ENCODE assay signal across 32 cellular contexts in genomic region chr14:56975521-56975920, GRCh38.
"Had no signal": no experiment of that assay in that cellular context is flagged by ENCODE, and none has a peak within 500 bp of the region (broad histone marks: within the 10 kb centered on the region; RNA-seq: fewer than 3 reads in every experiment).

No MANE protein-coding gene starts in this region.

- H3K27me3 ChIP-seq: adrenal gland, body of pancreas, colonic mucosa had no signal

- H3K36me3 ChIP-seq: adrenal gland, colonic mucosa, heart left ventricle, WERI-Rb-1 had no signal

- H3K9me3 Mint-ChIP-seq: activated B cell treated with CpG ODN at 0.5 μM for 24 hours; activated CD4-positive, alpha-beta memory T cell treated with anti-CD3 and anti-CD28 coated beads for 36 hours; activated CD4-positive, alpha-beta T cell treated with anti-CD3 and anti-CD28 coated beads, Interleukin-2, amount 10 ng/mL, durations not matched to agents 24 days and 14 days; activated naive CD4-positive, alpha-beta T cell treated with anti-CD3 and anti-CD28 coated beads for 36 hours; activated naive CD8-positive, alpha-beta T cell treated with anti-CD3 and anti-CD28 coated beads for 36 hours; activated naive CD8-positive, alpha-beta T cell treated with anti-CD3 and anti-CD28 coated beads, Interleukin-2, amount 50 U/mL, for 24 hours; activated T-helper 1 cell treated with anti-CD3 and anti-CD28 coated beads, Interleukin-12 subunit alpha, Interleukin-12 subunit beta, Interleukin-2, Interleukin-4 antibody, amounts not matched to agents 30 ng/mL and 10 ng/mL and 1 ng/mL, durations not matched to agents 14 hours and 24 hours and 36 hours; activated T-helper 2 cell treated with anti-CD3 and anti-CD28 coated beads, Interferon-gamma antibody, Interleukin-2, Interleukin-4, amounts not matched to agents 10 μg/mL and 5 μg/mL and 100 μg/mL, durations not matched to agents 14 hours and 24 hours and 36 hours; T-helper 2 cell treated with Interferon-gamma antibody and Interleukin-4, amounts not matched to agents 5 μg/mL and 100 μg/mL, for 36 hours had no signal

- H3K27ac Mint-ChIP-seq: activated B cell treated with CpG ODN at 0.5 μM for 24 hours; activated CD4-positive, alpha-beta T cell treated with anti-CD3 and anti-CD28 coated beads, Interleukin-2, amount 10 ng/mL, durations not matched to agents 24 days and 14 days; activated CD8-positive, alpha-beta memory T cell treated with anti-CD3 and anti-CD28 coated beads, Interleukin-2, amount 10 ng/mL, durations not matched to agents 7 days and 5 days; activated CD8-positive, alpha-beta T cell treated with anti-CD3 and anti-CD28 coated beads, Interleukin-2, amount 10 ng/mL, durations not matched to agents 7 days and 5 days; activated naive CD4-positive, alpha-beta T cell treated with anti-CD3 and anti-CD28 coated beads for 36 hours; activated naive CD4-positive, alpha-beta T cell treated with anti-CD3 and anti-CD28 coated beads, Interleukin-2, amount 50 U/mL, for 24 hours; activated naive CD8-positive, alpha-beta T cell treated with anti-CD3 and anti-CD28 coated beads for 36 hours; activated naive CD8-positive, alpha-beta T cell treated with anti-CD3 and anti-CD28 coated beads, Interleukin-2, amount 50 U/mL, for 24 hours; activated T-helper 1 cell treated with anti-CD3 and anti-CD28 coated beads, Interleukin-12 subunit alpha, Interleukin-12 subunit beta, Interleukin-2, Interleukin-4 antibody, amounts not matched to agents 30 ng/mL and 10 ng/mL and 1 ng/mL, durations not matched to agents 14 hours and 24 hours and 36 hours; activated T-helper 2 cell treated with anti-CD3 and anti-CD28 coated beads, Interferon-gamma antibody, Interleukin-2, Interleukin-4, amounts not matched to agents 10 μg/mL and 5 μg/mL and 100 μg/mL, durations not matched to agents 14 hours and 24 hours and 36 hours; T-helper 17 cell; T-helper 2 cell treated with Interferon-gamma antibody and Interleukin-4, amounts not matched to agents 5 μg/mL and 100 μg/mL, for 36 hours had no signal

- H3K4me3 ChIP-seq: adrenal gland, body of pancreas, colonic mucosa, heart left ventricle had no signal

- H3K36me3 Mint-ChIP-seq: activated CD4-positive, alpha-beta memory T cell treated with anti-CD3 and anti-CD28 coated beads for 36 hours; activated CD8-positive, alpha-beta memory T cell treated with anti-CD3 and anti-CD28 coated beads, Interleukin-2, amount 10 ng/mL, durations not matched to agents 7 days and 5 days; activated naive CD4-positive, alpha-beta T cell treated with anti-CD3 and anti-CD28 coated beads, Interleukin-2, amount 50 U/mL, for 24 hours; activated naive CD8-positive, alpha-beta T cell treated with anti-CD3 and anti-CD28 coated beads for 36 hours had no signal

- DNase-seq: activated B cell treated with CpG ODN at 0.5 μM for 24 hours; activated CD4-positive, alpha-beta memory T cell treated with anti-CD3 and anti-CD28 coated beads for 36 hours; activated CD4-positive, alpha-beta T cell treated with anti-CD3 and anti-CD28 coated beads, Interleukin-2, amount 10 ng/mL, durations not matched to agents 24 days and 14 days; activated CD8-positive, alpha-beta memory T cell treated with anti-CD3 and anti-CD28 coated beads, Interleukin-2, amount 10 ng/mL, durations not matched to agents 7 days and 5 days; activated CD8-positive, alpha-beta memory T cell treated with anti-CD3 and anti-CD28 coated beads, Interleukin-2, amount 50 U/mL, for 4 hours; activated CD8-positive, alpha-beta T cell treated with anti-CD3 and anti-CD28 coated beads, Interleukin-2, amount 10 ng/mL, durations not matched to agents 7 days and 5 days; activated effector memory CD4-positive, alpha-beta T cell treated with anti-CD3 and anti-CD28 coated beads, Interleukin-2, amount 50 U/mL, for 16 hours; activated naive CD4-positive, alpha-beta T cell treated with anti-CD3 and anti-CD28 coated beads for 36 hours; activated naive CD8-positive, alpha-beta T cell treated with anti-CD3 and anti-CD28 coated beads for 36 hours; activated naive CD8-positive, alpha-beta T cell treated with anti-CD3 and anti-CD28 coated beads, Interleukin-2, amount 50 U/mL, for 24 hours; activated T-cell treated with anti-CD3 and anti-CD28 coated beads, Interleukin-2, amount 50 U/mL, for 1 hour; activated T-cell treated with anti-CD3 and anti-CD28 coated beads, Interleukin-2, amount 50 U/mL, for 48 hours; adrenal gland; amygdala; aorta; body of pancreas; caudate nucleus; cerebellar nuclear complex; colonic mucosa; effector CD8-positive, alpha-beta T cell; foreskin fibroblast; heart left ventricle; hypothalamus; T-helper 17 cell; T1000; WERI-Rb-1 had no signal

- H3K27ac ChIP-seq: adrenal gland, body of pancreas, colonic mucosa, heart left ventricle, WERI-Rb-1 had no signal

- H3K27me3 Mint-ChIP-seq: activated CD8-positive, alpha-beta memory T cell treated with anti-CD3 and anti-CD28 coated beads, Interleukin-2, amount 10 ng/mL, durations not matched to agents 7 days and 5 days; activated naive CD8-positive, alpha-beta T cell treated with anti-CD3 and anti-CD28 coated beads for 36 hours had no signal

- H3K4me1 Mint-ChIP-seq: activated B cell treated with CpG ODN at 0.5 μM for 24 hours; activated CD4-positive, alpha-beta T cell treated with anti-CD3 and anti-CD28 coated beads, Interleukin-2, amount 10 ng/mL, durations not matched to agents 24 days and 14 days; activated CD8-positive, alpha-beta memory T cell treated with anti-CD3 and anti-CD28 coated beads, Interleukin-2, amount 10 ng/mL, durations not matched to agents 7 days and 5 days; activated naive CD4-positive, alpha-beta T cell treated with anti-CD3 and anti-CD28 coated beads, Interleukin-2, amount 50 U/mL, for 24 hours; activated naive CD8-positive, alpha-beta T cell treated with anti-CD3 and anti-CD28 coated beads for 36 hours; activated naive CD8-positive, alpha-beta T cell treated with anti-CD3 and anti-CD28 coated beads, Interleukin-2, amount 50 U/mL, for 24 hours; T-helper 17 cell had no signal

- H3K4me3 Mint-ChIP-seq: activated B cell treated with CpG ODN at 0.5 μM for 24 hours; activated CD4-positive, alpha-beta memory T cell treated with anti-CD3 and anti-CD28 coated beads for 36 hours; activated CD4-positive, alpha-beta T cell treated with anti-CD3 and anti-CD28 coated beads, Interleukin-2, amount 10 ng/mL, durations not matched to agents 24 days and 14 days; activated CD8-positive, alpha-beta memory T cell treated with anti-CD3 and anti-CD28 coated beads, Interleukin-2, amount 10 ng/mL, durations not matched to agents 7 days and 5 days; activated CD8-positive, alpha-beta T cell treated with anti-CD3 and anti-CD28 coated beads, Interleukin-2, amount 10 ng/mL, durations not matched to agents 7 days and 5 days; activated naive CD4-positive, alpha-beta T cell treated with anti-CD3 and anti-CD28 coated beads for 36 hours; activated naive CD4-positive, alpha-beta T cell treated with anti-CD3 and anti-CD28 coated beads, Interleukin-2, amount 50 U/mL, for 24 hours; activated naive CD8-positive, alpha-beta T cell treated with anti-CD3 and anti-CD28 coated beads for 36 hours; activated naive CD8-positive, alpha-beta T cell treated with anti-CD3 and anti-CD28 coated beads, Interleukin-2, amount 50 U/mL, for 24 hours; activated T-helper 1 cell treated with anti-CD3 and anti-CD28 coated beads, Interleukin-12 subunit alpha, Interleukin-12 subunit beta, Interleukin-2, Interleukin-4 antibody, amounts not matched to agents 30 ng/mL and 10 ng/mL and 1 ng/mL, durations not matched to agents 14 hours and 24 hours and 36 hours; T-helper 17 cell; T-helper 2 cell treated with Interferon-gamma antibody and Interleukin-4, amounts not matched to agents 5 μg/mL and 100 μg/mL, for 36 hours had no signal

- H3K4me1 ChIP-seq: adrenal gland, body of pancreas, colonic mucosa, heart left ventricle had no signal

- H3K9me3 ChIP-seq: adrenal gland, body of pancreas, colonic mucosa, heart left ventricle had no signal

- ATAC-seq: activated CD4-positive, CD25-positive, alpha-beta regulatory T cell treated with anti-CD3 and anti-CD28 coated beads, Interleukin-2, amount 50 U/mL, for 24 hours; activated CD8-positive, alpha-beta memory T cell treated with anti-CD3 and anti-CD28 coated beads, Interleukin-2, amount 10 ng/mL, durations not matched to agents 7 days and 5 days; activated CD8-positive, alpha-beta T cell treated with anti-CD3 and anti-CD28 coated beads, Interleukin-2, amount 10 ng/mL, durations not matched to agents 7 days and 5 days; activated naive CD8-positive, alpha-beta T cell treated with anti-CD3 and anti-CD28 coated beads, Interleukin-2, amount 50 U/mL, for 24 hours; body of pancreas; esophagus mucosa; heart left ventricle; T-helper 17 cell had no signal
